9 cellular contexts compared by ENCODE assay signal in the genomic region with DNA sequence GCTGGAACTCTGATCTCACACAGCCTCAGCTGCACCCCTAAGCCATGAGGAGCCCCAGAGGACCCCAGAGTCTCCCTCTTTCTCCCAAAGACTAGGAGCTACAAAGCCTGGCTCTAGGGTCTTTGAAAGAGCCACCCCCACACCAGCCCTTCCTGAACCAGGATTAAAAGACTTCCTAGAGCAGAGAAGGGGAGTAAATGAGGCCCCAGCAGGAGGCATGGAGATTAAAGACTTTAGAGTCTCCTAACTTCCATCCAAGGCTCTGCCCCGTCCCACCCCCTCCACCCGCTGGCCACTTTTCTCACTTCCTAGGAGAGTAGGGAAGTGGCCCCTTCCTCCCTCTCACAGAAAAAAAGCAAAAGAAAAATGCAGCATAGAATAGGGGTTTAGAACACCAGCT. TPM values are rescaled to one million over a fixed set of nuclear protein-coding genes. Genes with fewer than 3 reads are reported as not detected.
DNase-seq lines count a peak whose midpoint lies in the region; ATAC-seq and TF ChIP-seq lines count a peak whose summit lies in the region.
"Had no signal": no experiment of that assay in that cellular context is flagged by ENCODE, and none has a peak within 500 bp of the region (broad histone marks: within the 10 kb centered on the region; RNA-seq: fewer than 3 reads in every experiment).

No MANE protein-coding gene starts in this region.

- no peak for DNase-seq in activated naive CD4-positive, alpha-beta T cell treated with anti-CD3 and anti-CD28 coated beads, Interleukin-2, amount 10 ng/mL, durations not matched to agents 7 days and 5 days
- DNase-seq in activated naive CD4-positive, alpha-beta T cell (lab: John Stamatoyannopoulos, UW): no peak
- DNase-seq in right lobe of liver (no peak), tibial nerve (ENCODE audit: low spot score in 2 of 2) (no peak), NCI-H774 (lab: John Stamatoyannopoulos, UW) (no peak), kidney tubule cell (ENCODE audit: low spot score) (no peak)
- DNase-seq: DMS53 had no signal

- H3K27me3 Mint-ChIP-seq in activated naive CD4-positive, alpha-beta T cell treated with anti-CD3 and anti-CD28 coated beads, Interleukin-2, amount 10 ng/mL, durations not matched to agents 7 days and 5 days: peaks cover 44% of the 10 kb centered on the region

- peaks cover 59% of the 10 kb centered on the region for H3K4me1 Mint-ChIP-seq in activated naive CD4-positive, alpha-beta T cell treated with anti-CD3 and anti-CD28 coated beads, Interleukin-2, amount 10 ng/mL, durations not matched to agents 7 days and 5 days

- H3K27me3 ChIP-seq in right lobe of liver (no peaks in the 10 kb centered on the region), tibial nerve (no peaks in the 10 kb centered on the region)

- no peak for TF ChIP-seq EP300 in tibial nerve (IDR thresholded peaks at IDR 0.05)

- TF ChIP-seq POLR2A in right lobe of liver (IDR thresholded peaks at IDR 0.05) (no peak), tibial nerve (IDR thresholded peaks at IDR 0.05) (no peak)

- WGBS in right lobe of liver (ENCODE audit: insufficient coverage, low coverage, low lambda C conversion rate, missing lambda C conversion rate): 35% methylated on average over 2 of the region's 2 CpGs
- WGBS in tibial nerve, 2 donors: 43 to 44% methylated on average over 2 of the region's 2 CpGs

- no peak for TF ChIP-seq CTCF in right lobe of liver (IDR thresholded peaks at IDR 0.05)
- TF ChIP-seq CTCF in tibial nerve (IDR thresholded peaks at IDR 0.05): no peak

- peak overlapping the region; percentile 95 for H3K27ac Mint-ChIP-seq in activated naive CD4-positive, alpha-beta T cell treated with anti-CD3 and anti-CD28 coated beads, Interleukin-2, amount 10 ng/mL, durations not matched to agents 7 days and 5 days

- H3K4me1 ChIP-seq in right lobe of liver: no peaks in the 10 kb centered on the region
- peaks cover 0 to 66% (median 35%) of the 10 kb centered on the region in 4 donors for H3K4me1 ChIP-seq in tibial nerve

- no peaks in the 10 kb centered on the region for H3K9me3 Mint-ChIP-seq in activated naive CD4-positive, alpha-beta T cell treated with anti-CD3 and anti-CD28 coated beads, Interleukin-2, amount 10 ng/mL, durations not matched to agents 7 days and 5 days

- no peak for ATAC-seq in right lobe of liver
- ATAC-seq in GM21367 (IDR thresholded peaks at IDR 0.05; ENCODE audit: unreplicated experiment): no peak

- peaks cover 32% of the 10 kb centered on the region for H3K36me3 Mint-ChIP-seq in activated naive CD4-positive, alpha-beta T cell treated with anti-CD3 and anti-CD28 coated beads, Interleukin-2, amount 10 ng/mL, durations not matched to agents 7 days and 5 days

- H3K4me3 Mint-ChIP-seq in activated naive CD4-positive, alpha-beta T cell treated with anti-CD3 and anti-CD28 coated beads, Interleukin-2, amount 10 ng/mL, durations not matched to agents 7 days and 5 days: peak overlapping the region; percentile 90

- intact Hi-C loops in right lobe of liver (cut with DNase I): no loop called here

- peak overlapping the region; percentile 70 for H3K27ac ChIP-seq in angular gyrus (ENCODE audit: low read depth, low read length)
- peak overlapping the region in 1 of 3 donors; percentile 43 for H3K27ac ChIP-seq in right lobe of liver
- peak overlapping the region in 3 of 4 donors; percentile 77 to 86 (median 81) for H3K27ac ChIP-seq in tibial nerve

- H3K4me3 ChIP-seq in right lobe of liver (peak overlapping the region; percentile 44 to 63 (median 49)), tibial nerve (peak overlapping the region; percentile 45 to 80 (median 73))

- H3K9me3 ChIP-seq in right lobe of liver (no peaks in the 10 kb centered on the region), tibial nerve (no peaks in the 10 kb centered on the region)

- H3K36me3 ChIP-seq in right lobe of liver: no peaks in the 10 kb centered on the region
- H3K36me3 ChIP-seq in tibial nerve: no peaks in the 10 kb centered on the region

- CTCF ChIA-PET in activated naive CD4-positive, alpha-beta T cell treated with anti-CD3 and anti-CD28 coated beads, Interleukin-2, amount 10 ng/mL, durations not matched to agents 7 days and 5 days (lab: Charles Lee): interaction anchor here (0.6 to 3.5 kb wide), 7 partner anchors 13 to 169 kb away, joined by 3 to 12 read pairs (median 5); no protein-coding TSS in a partner anchor

RNA-seq across cellular contexts. Expression of gene PREX1, which starts 1.7 kb away (rescaled TPM):
- 10 to 100 TPM in 2 of 6 experiments, 1 to 10 TPM in 4; 4.4 to 11.1 (median 8.7) TPM for total RNA-seq in right lobe of liver
- total RNA-seq in tibial nerve: 10 to 100 TPM; 30.1 to 50.7 (median 32.5) TPM
